Comparison of ENCODE assay signal across 8 cellular contexts in genomic region chr22:21937041-21937820, GRCh38. TPM values are rescaled to one million over a fixed set of nuclear protein-coding genes. Genes with fewer than 3 reads are reported as not detected.
DNase-seq lines count a peak whose midpoint lies in the region; ATAC-seq, FAIRE-seq and TF ChIP-seq lines count a peak whose summit lies in the region.

No MANE protein-coding gene starts in this region.

- no peak for TF ChIP-seq POLR2A in A549 (IDR thresholded peaks at IDR 0.05; ENCODE audit: low read length)

- WGBS in A549 (ENCODE audit: missing lambda C conversion rate), result 89% methylated on average over 13 of the region's 20 CpGs

- peak overlapping the region; percentile 93; the same call in 1 of the 2 replicates for H2AFZ ChIP-seq in MM.1S (ENCODE audit: low read length)

- no peaks in the 10 kb centered on the region for H4K20me1 ChIP-seq in MM.1S (ENCODE audit: insufficient read depth, low read length)

- TF ChIP-seq EP300 in A549 (IDR thresholded peaks at IDR 0.05), result no peak

- H3K27ac ChIP-seq in A549 (peak overlapping the region; percentile 98 to 100; a peak in 5 of 6 replicates), MM.1S (ENCODE audit: low read length) (no peak overlapping the region), dorsolateral prefrontal cortex (peak overlapping the region; percentile 55 to 99 (median 95))
- no peak overlapping the region for H3K27ac ChIP-seq in effector memory CD4-positive, alpha-beta T cell (ENCODE audit: insufficient read depth, low read length, poor library complexity, severe bottlenecking)

- H3K27me3 ChIP-seq in MM.1S (replicated peaks; ENCODE audit: insufficient read depth, low read length), result no peaks in the 10 kb centered on the region
- no peaks in the 10 kb centered on the region for H3K27me3 ChIP-seq in dorsolateral prefrontal cortex
- H3K27me3 ChIP-seq in effector memory CD4-positive, alpha-beta T cell (replicated peaks; ENCODE audit: control insufficient read depth, insufficient read depth, low read length, poor library complexity, severe bottlenecking), result no peaks in the 10 kb centered on the region

- intact Hi-C loops in dorsolateral prefrontal cortex (cut with DNase I), result loop anchor here in 1 of 2 donors (5.0 to 10.0 kb wide), 2 partner anchors 70 to 142 kb away; partner anchors contain the start of gene MAPK1

- H3K4me1 ChIP-seq in A549 (peaks cover 19% of the 10 kb centered on the region), MM.1S (ENCODE audit: low read length) (peaks cover 5% of the 10 kb centered on the region; the same call in 1 of the 2 replicates)
- peaks cover 17% of the 10 kb centered on the region for H3K4me1 ChIP-seq in effector memory CD4-positive, alpha-beta T cell (ENCODE audit: control insufficient read depth, insufficient read depth, low read length, poor library complexity, severe bottlenecking)

- no peak for FAIRE-seq in A549 (lab: Jason Lieb, UNC)

- H3K4me3 ChIP-seq in A549, result no peak overlapping the region
- H3K4me3 ChIP-seq in MM.1S (ENCODE audit: low read length), result no peak overlapping the region
- peak overlapping the region; percentile 34 to 76 (median 57) for H3K4me3 ChIP-seq in dorsolateral prefrontal cortex
- H3K4me3 ChIP-seq in effector memory CD4-positive, alpha-beta T cell (ENCODE audit: insufficient read depth, low read depth, low read length, poor library complexity, severe bottlenecking), result no peak overlapping the region

- H3K9me2 ChIP-seq in MM.1S (replicated peaks; ENCODE audit: insufficient read depth, low read length), result no peaks in the 10 kb centered on the region

- ATAC-seq in A549, result no peak
- no peak for ATAC-seq in HG03565 (IDR thresholded peaks at IDR 0.05; ENCODE audit: unreplicated experiment)

- H3K36me3 ChIP-seq in MM.1S (replicated peaks; ENCODE audit: insufficient read depth, low read length), result no peaks in the 10 kb centered on the region
- H3K36me3 ChIP-seq in effector memory CD4-positive, alpha-beta T cell (ENCODE audit: control insufficient read depth, insufficient read depth, low read length), result peaks cover 14% of the 10 kb centered on the region

- CTCF ChIA-PET in A549 (lab: Yijun Ruan, JAX), result interaction anchor here (0.6 to 6.5 kb wide), 33 partner anchors 9 to 231 kb away, joined by 3 to 65 read pairs (median 4); partner anchors contain the start of gene PPM1F
- CTCF ChIA-PET in HEK293T (lab: Yijun Ruan, JAX), result interaction anchor here (0.7 to 2.0 kb wide), 6 partner anchors 11 to 239 kb away, joined by 3 to 17 read pairs (median 4); partner anchors contain the start of gene PPM1F

- POLR2A ChIA-PET in A549 (lab: Yijun Ruan, JAX) (interaction anchor here (0.8 kb wide), 1 partner anchor 201 kb away, joined by 3 read pairs; no protein-coding TSS in a partner anchor), HEK293T (lab: Yijun Ruan, JAX) (interaction anchor here (0.5 to 2.3 kb wide), 3 partner anchors 15 to 224 kb away, joined by 3 to 7 read pairs (median 3); partner anchors contain the start of gene PPM1F)

- no peak overlapping the region; the same call in 1 of the 2 replicates for H3K9ac ChIP-seq in MM.1S (ENCODE audit: low read length)

- no peaks in the 10 kb centered on the region for H3F3A ChIP-seq in MM.1S (ENCODE audit: insufficient read depth, low read length)

- TF ChIP-seq CTCF in A549 (IDR thresholded peaks at IDR 0.05) (no peak), MM.1S (IDR thresholded peaks at IDR 0.05; ENCODE audit: low read length) (no peak), dorsolateral prefrontal cortex (IDR thresholded peaks at IDR 0.05 in 54 of 56, conservative IDR thresholded peaks at IDR 0.05 in 2 of 56; ENCODE audit: low read depth in 1 of 56, partially characterized antibody in 56 of 56) (no peak)

- H3K4me2 ChIP-seq in A549 (peak overlapping the region; percentile 85), MM.1S (ENCODE audit: low read depth, low read length) (peak overlapping the region; percentile 88; the same call in 1 of the 2 replicates)

- no peak for DNase-seq in A549 (ENCODE audit: low read depth in 1 of 2, low spot score in 1 of 2)
- no peak for DNase-seq in MM.1S
- peak in 4 of 10 donors; percentile 53 to 65 (median 62) for DNase-seq in dorsolateral prefrontal cortex
- peak; percentile 75 for DNase-seq in myocyte (ENCODE audit: low read depth)
- no peak for DNase-seq in effector memory CD4-positive, alpha-beta T cell
- DNase-seq in HEK293T (ENCODE audit: extremely low spot score), result no peak
- no peak for DNase-seq in SK-N-DZ (ENCODE audit: low spot score)

- TF ChIP-seq RAD21 in A549 (conservative IDR thresholded peaks at IDR 0.05 in 1 of 2, IDR thresholded peaks at IDR 0.05 in 1 of 2), result no peak

- no peaks in the 10 kb centered on the region for H3K79me2 ChIP-seq in MM.1S (ENCODE audit: low read length)

- H3K9me3 ChIP-seq in A549 (no peaks in the 10 kb centered on the region), MM.1S (replicated peaks; ENCODE audit: insufficient read depth, low read length) (no peaks in the 10 kb centered on the region)
- H3K9me3 ChIP-seq in effector memory CD4-positive, alpha-beta T cell (ENCODE audit: control insufficient read depth, low read length), result no peaks in the 10 kb centered on the region

TF ChIP-seq in A549, 52 proteins besides CTCF, POLR2A, EP300 and RAD21 (continues in another document):
- TF ChIP-seq PBX3 (IDR thresholded peaks at IDR 0.05), result no peak
- no peak for TF ChIP-seq HEYL (CRISPR knock-in tag; IDR thresholded peaks at IDR 0.05)
- no peak for TF ChIP-seq ZC3H11A (IDR thresholded peaks at IDR 0.05)
- TF ChIP-seq NPAS2 (CRISPR knock-in tag; IDR thresholded peaks at IDR 0.05; ENCODE audit: borderline replicate concordance), result no peak
- TF ChIP-seq HOXB13 (CRISPR knock-in tag; IDR thresholded peaks at IDR 0.05; ENCODE audit: low read depth), result no peak
- TF ChIP-seq ZFP36 (IDR thresholded peaks at IDR 0.05; ENCODE audit: borderline replicate concordance, partially characterized antibody), result no peak
- TF ChIP-seq RFX5 (IDR thresholded peaks at IDR 0.05), result no peak

TF ChIP-seq in HEK293T, 16 proteins besides CTCF, POLR2A, EP300 and RAD21:
- TF ChIP-seq FOXK2 (IDR thresholded peaks at IDR 0.05), result no peak
- TF ChIP-seq TARDBP (IDR thresholded peaks at IDR 0.05), result no peak
- no peak for TF ChIP-seq FOXM1 (IDR thresholded peaks at IDR 0.05; ENCODE audit: borderline replicate concordance)
- TF ChIP-seq FOXA1 (IDR thresholded peaks at IDR 0.05), result no peak
- no peak for TF ChIP-seq NFRKB (IDR thresholded peaks at IDR 0.05)
- no peak for TF ChIP-seq L3MBTL2 (conservative IDR thresholded peaks at IDR 0.05)
- no peak for TF ChIP-seq SUZ12 (IDR thresholded peaks at IDR 0.05)
- no peak for TF ChIP-seq BHLHE40 (IDR thresholded peaks at IDR 0.05; ENCODE audit: borderline replicate concordance)
- TF ChIP-seq HDGF (IDR thresholded peaks at IDR 0.05; ENCODE audit: borderline replicate concordance), result no peak
- no peak for TF ChIP-seq CTBP1 (IDR thresholded peaks at IDR 0.05; ENCODE audit: borderline replicate concordance)
- TF ChIP-seq LEF1 (IDR thresholded peaks at IDR 0.05; ENCODE audit: borderline replicate concordance), result no peak
- TF ChIP-seq ELF4 (IDR thresholded peaks at IDR 0.05), result no peak
- no peak for TF ChIP-seq PKNOX1 (IDR thresholded peaks at IDR 0.05)
- no peak for TF ChIP-seq SP1 (IDR thresholded peaks at IDR 0.05)
- TF ChIP-seq ZNF384 (IDR thresholded peaks at IDR 0.05), result no peak
- TF ChIP-seq ARNT (IDR thresholded peaks at IDR 0.05), result no peak
TF ChIP-seq in HEK293T: peak in this region for 0.

RNA-seq across cellular contexts. Expression of gene PPM1F, which starts 15.4 kb away (rescaled TPM):
- polyA plus RNA-seq in A549 (2011; rRNA removed), result 9.4 and 11.0 TPM in 2 replicates
- 13.5 and 18.0 TPM in 2 replicates for polyA plus RNA-seq in A549 (2012; cell fraction: cytosol; rRNA removed)
- 25.7 and 27.9 TPM in 2 replicates for polyA plus RNA-seq in A549 (2012; cell fraction: nucleus; rRNA removed)
- 14.2 to 14.6 TPM (median 14.3 TPM) in 3 replicates for polyA plus RNA-seq in A549 (2017; fragmentation: RNase III; extraction: RNeasy Plus Mini Kit Qiagen cat#74134 plus additional on column Dnase treatment)
- polyA minus RNA-seq in A549 (2011; rRNA and poly(A)+ RNA removed), result 5.4 and 6.5 TPM in 2 replicates
- total RNA-seq in dorsolateral prefrontal cortex, result 10 to 100 TPM; 22.1 to 52.4 (median 37.5) TPM
- 98.1 and 173 TPM in 2 replicates for total RNA-seq in myocyte
- polyA plus RNA-seq in myocyte (2012), result 47.5 TPM
- polyA plus RNA-seq in SK-N-DZ (2014; cell fraction: cytosol; rRNA removed), result 22.4 and 23.1 TPM in 2 replicates
- 25.1 and 27.3 TPM in 2 replicates for polyA plus RNA-seq in SK-N-DZ (2014; cell fraction: nucleus; rRNA removed)

RNA-seq across cellular contexts. Expression of gene TOP3B, which starts 45.4 kb away (rescaled TPM):
- polyA plus RNA-seq in A549 (2011; rRNA removed) (11.5 and 16.7 TPM in 2 replicates), A549 (2017; fragmentation: RNase III; extraction: RNeasy Plus Mini Kit Qiagen cat#74134 plus additional on column Dnase treatment) (19.8 to 22.6 TPM (median 21.0 TPM) in 3 replicates)
- polyA plus RNA-seq in A549 (2012; cell fraction: cytosol; rRNA removed), result 13.2 and 15.4 TPM in 2 replicates
- 78.8 and 81.4 TPM in 2 replicates for polyA plus RNA-seq in A549 (2012; cell fraction: nucleus; rRNA removed)
- polyA minus RNA-seq in A549 (2011; rRNA and poly(A)+ RNA removed), result 17.9 and 20.0 TPM in 2 replicates
- total RNA-seq in dorsolateral prefrontal cortex (10 to 100 TPM; 16.8 to 59.9 (median 32.5) TPM), myocyte (25.0 and 31.0 TPM in 2 replicates)
- 18.2 TPM for polyA plus RNA-seq in myocyte (2012)
- polyA plus RNA-seq in SK-N-DZ (2014; cell fraction: cytosol; rRNA removed), result 52.2 and 80.7 TPM in 2 replicates
- polyA plus RNA-seq in SK-N-DZ (2014; cell fraction: nucleus; rRNA removed), result 398 and 530 TPM in 2 replicates

Comparison
In these comparisons a context has a peak if more than half of its experiments do, and no peak if none do; other contexts are left out.
1. H3K27ac ChIP-seq: peak in A549 (2 of 2) and dorsolateral prefrontal cortex (59 of 59); none in MM.1S (single experiment) and effector memory CD4-positive, alpha-beta T cell (single experiment).
2. H3K4me3 ChIP-seq: peak in dorsolateral prefrontal cortex (59 of 59); none in A549 (single experiment), MM.1S (single experiment) and effector memory CD4-positive, alpha-beta T cell (single experiment).